In genomic region chr14:92759679-92760523, GRCh38 we compare ENCODE assay signal across 14 cellular contexts. TPM values are rescaled to one million over a fixed set of nuclear protein-coding genes. Genes with fewer than 3 reads are reported as not detected.
DNase-seq lines count a peak whose midpoint lies in the region; ATAC-seq and TF ChIP-seq lines count a peak whose summit lies in the region.
"Had no signal": no experiment of that assay in that cellular context is flagged by ENCODE, and none has a peak within 500 bp of the region (broad histone marks: within the 10 kb centered on the region; RNA-seq: fewer than 3 reads in every experiment).

No MANE protein-coding gene starts in this region.

- H3K9me3 Mint-ChIP-seq in Caco-2 (ENCODE audit: unreplicated experiment): peaks cover 10% of the 10 kb centered on the region
- no peaks in the 10 kb centered on the region for H3K9me3 Mint-ChIP-seq in central memory CD8-positive, alpha-beta T cell
- H3K9me3 Mint-ChIP-seq: natural killer cell, T-cell had no signal

- CTCF ChIA-PET in Caco-2 (lab: Charles Lee): no interaction called here

- H3K4me3 Mint-ChIP-seq in Caco-2 (ENCODE audit: unreplicated experiment): no peak overlapping the region
- no peak overlapping the region for H3K4me3 Mint-ChIP-seq in central memory CD8-positive, alpha-beta T cell
- H3K4me3 Mint-ChIP-seq: natural killer cell had no signal

- peaks cover 4% of the 10 kb centered on the region for H3K27me3 Mint-ChIP-seq in Caco-2 (ENCODE audit: insufficient read depth, unreplicated experiment)
- H3K27me3 Mint-ChIP-seq in central memory CD8-positive, alpha-beta T cell: no peaks in the 10 kb centered on the region
- H3K27me3 Mint-ChIP-seq: T-cell had no signal

- no peak for DNase-seq in Caco-2
- no peak for DNase-seq in central memory CD8-positive, alpha-beta T cell (ENCODE audit: low spot score in 2 of 2)
- no peak for DNase-seq in activated CD8-positive, alpha-beta memory T cell treated with anti-CD3 and anti-CD28 coated beads, Interleukin-2, amount 50 U/mL, for 48 hours
- DNase-seq in GDM1 (lab: John Stamatoyannopoulos, UW): no peak
- no peak for DNase-seq in left cardiac atrium
- no peak for DNase-seq in superior temporal gyrus (ENCODE audit: extremely low spot score)
- DNase-seq: erythroblast, left lung, natural killer cell, right cardiac atrium, T-cell had no signal

- no TSS peak for BruUV-seq in Caco-2 (replicated peaks; lab: Mats Ljungman, UMichigan)

- H3K4me1 ChIP-seq in Caco-2: no peaks in the 10 kb centered on the region
- H3K4me1 ChIP-seq: left lung had no signal

- H3K36me3 ChIP-seq in Caco-2 (ENCODE audit: control insufficient read depth, insufficient read depth, low read length) (no peaks in the 10 kb centered on the region), KOPT-K1 (ENCODE audit: insufficient read depth, low read length) (no peaks in the 10 kb centered on the region)
- H3K36me3 ChIP-seq: left lung had no signal

- peak overlapping the region; percentile 75 for H3K27ac ChIP-seq in KOPT-K1 (ENCODE audit: low read depth, low read length, poor library complexity, severe bottlenecking)
- H3K27ac ChIP-seq: C4-2B, left lung had no signal

- ATAC-seq in GM18517 (IDR thresholded peaks at IDR 0.05; ENCODE audit: unreplicated experiment) (peak; percentile 54), left cardiac atrium (no peak)
- no peak for ATAC-seq in central memory CD8-positive, alpha-beta T cell (replicated peaks; ENCODE audit: extremely low read depth, poor library complexity, severe bottlenecking)
- ATAC-seq: right cardiac atrium, T-cell had no signal

- H3K9me3 ChIP-seq in Caco-2 (no peaks in the 10 kb centered on the region), KOPT-K1 (ENCODE audit: insufficient read depth, low read length, poor library complexity, severe bottlenecking) (peaks cover 17% of the 10 kb centered on the region)
- H3K9me3 ChIP-seq: left lung had no signal

- peak overlapping the region; percentile 4 for H3K27ac Mint-ChIP-seq in Caco-2 (ENCODE audit: unreplicated experiment)
- peak overlapping the region; percentile 29 for H3K27ac Mint-ChIP-seq in central memory CD8-positive, alpha-beta T cell (ENCODE audit: low read depth)
- H3K27ac Mint-ChIP-seq: natural killer cell, T-cell had no signal

- no peaks in the 10 kb centered on the region for H3K27me3 ChIP-seq in Caco-2 (replicated peaks; ENCODE audit: control insufficient read depth, insufficient read depth, low read length)
- H3K27me3 ChIP-seq: left lung had no signal

- TF ChIP-seq CTCF in Caco-2 (IDR thresholded peaks at IDR 0.05; ENCODE audit: insufficient read depth in 1 of 2, low read depth in 1 of 2, low read length in 1 of 2, severe bottlenecking in 1 of 2, unreplicated experiment in 1 of 2): no peak

- intact Hi-C loops in Caco-2 (cut with micrococcal nuclease; ENCODE audit: unreplicated experiment): no loop called here
- intact Hi-C loops in left cardiac atrium (cut with DNase I): no loop called here

- H3K4me3 ChIP-seq in Caco-2 (ENCODE audit: low read depth, low read length): no peak overlapping the region
- H3K4me3 ChIP-seq: left lung had no signal

- H3K36me3 Mint-ChIP-seq in Caco-2 (ENCODE audit: insufficient read depth, unreplicated experiment): no peaks in the 10 kb centered on the region
- H3K36me3 Mint-ChIP-seq in central memory CD8-positive, alpha-beta T cell (ENCODE audit: insufficient read depth): no peaks in the 10 kb centered on the region
- H3K36me3 Mint-ChIP-seq: natural killer cell, T-cell had no signal

- POLR2A ChIA-PET in Caco-2 (lab: Charles Lee): interaction anchor here (1.2 kb wide), 1 partner anchor 11 kb away, joined by 6 read pairs; the partner anchor contains the start of gene LGMN

- H3K4me1 Mint-ChIP-seq in Caco-2 (ENCODE audit: low read depth, unreplicated experiment): peaks cover 11% of the 10 kb centered on the region
- H3K4me1 Mint-ChIP-seq in central memory CD8-positive, alpha-beta T cell: peaks cover 7% of the 10 kb centered on the region
- H3K4me1 Mint-ChIP-seq: natural killer cell had no signal

RNA-seq across cellular contexts. Expression of gene LGMN, which starts 11.5 kb away (rescaled TPM):
- 84.2 and 94.2 TPM in 2 replicates for total RNA-seq in Caco-2 (2022)
- total RNA-seq in left cardiac atrium: 100 to 1,000 TPM in 1 of 2 donors, 10 to 100 TPM in 1; 89.7 to 119 TPM

RNA-seq across cellular contexts. Expression of gene GOLGA5, which starts 34.2 kb away (rescaled TPM):
- total RNA-seq in Caco-2 (2022): 25.8 and 33.1 TPM in 2 replicates
- total RNA-seq in left cardiac atrium: 10 to 100 TPM; 19.9 to 30.5 TPM
